Comparison of ENCODE assay signal across 14 cellular contexts in genomic region chr5:149996186-149996890, GRCh38. TPM values are rescaled to one million over a fixed set of nuclear protein-coding genes. Genes with fewer than 3 reads are reported as not detected.
"Had no signal": no experiment of that assay in that cellular context is flagged by ENCODE, and none has a peak within 500 bp of the region (broad histone marks: within the 10 kb centered on the region; RNA-seq: fewer than 3 reads in every experiment).

No MANE protein-coding gene starts in this region.

- H3K27ac ChIP-seq: right lobe of liver had no signal

- DNase-seq: activated CD4-positive, alpha-beta T cell treated with anti-CD3 and anti-CD28 coated beads, Interleukin-2, amount 50 U/mL, for 1 hour; activated T-cell treated with anti-CD3 and anti-CD28 coated beads, Interleukin-2, amount 50 U/mL, for 1 hour; dermis blood vessel endothelial cell; endodermal cell; left cardiac atrium; naive thymus-derived CD8-positive, alpha-beta T cell; right lobe of liver had no signal

- H3K4me3 ChIP-seq: right lobe of liver had no signal

- H3K27ac Mint-ChIP-seq: activated naive CD4-positive, alpha-beta T cell treated with anti-CD3 and anti-CD28 coated beads, Interleukin-2, amount 50 U/mL, for 72 hours; endodermal cell; progenitor cell of endocrine pancreas; stimulated activated memory B cell treated with anti-CD40 and anti-IgM and Interleukin-4, amounts not matched to agents 10 μg/mL and 1 μg/mL and 100 μg/mL, for 72 hours; T-helper 1 cell treated with Interleukin-12 subunit alpha and Interleukin-12 subunit beta and Interleukin-4 antibody, amounts not matched to agents 30 μg/mL and 1 μg/mL, for 36 hours had no signal

- ATAC-seq: activated naive CD4-positive, alpha-beta T cell treated with anti-CD3 and anti-CD28 coated beads, Interleukin-2, amount 50 U/mL, for 72 hours; left cardiac atrium; naive thymus-derived CD8-positive, alpha-beta T cell; right lobe of liver; stimulated activated memory B cell treated with anti-CD40 and anti-IgM and Interleukin-4, amounts not matched to agents 10 μg/mL and 1 μg/mL and 100 μg/mL, for 72 hours had no signal

- H3K9me3 ChIP-seq: right lobe of liver had no signal

- H3K4me3 Mint-ChIP-seq: endodermal cell; naive thymus-derived CD8-positive, alpha-beta T cell; stimulated activated memory B cell treated with anti-CD40 and anti-IgM and Interleukin-4, amounts not matched to agents 10 μg/mL and 1 μg/mL and 100 μg/mL, for 72 hours; T-helper 1 cell treated with Interleukin-12 subunit alpha and Interleukin-12 subunit beta and Interleukin-4 antibody, amounts not matched to agents 30 μg/mL and 1 μg/mL, for 36 hours had no signal

- H3K27me3 ChIP-seq: right lobe of liver had no signal

- H3K27me3 Mint-ChIP-seq: naive thymus-derived CD8-positive, alpha-beta T cell; progenitor cell of endocrine pancreas; stimulated activated memory B cell treated with anti-CD40 and anti-IgM and Interleukin-4, amounts not matched to agents 10 μg/mL and 1 μg/mL and 100 μg/mL, for 72 hours had no signal

RNA-seq across cellular contexts. Expression of gene PDE6A, which starts 51.7 kb away (rescaled TPM):
- total RNA-seq: activated naive CD4-positive, alpha-beta T cell treated with anti-CD3 and anti-CD28 coated beads, Interleukin-2, amount 50 U/mL, for 72 hours; dermis blood vessel endothelial cell; lung microvascular endothelial cell; mononuclear cell; naive thymus-derived CD8-positive, alpha-beta T cell; right lobe of liver; subcutaneous adipose tissue had no signal
- polyA plus RNA-seq: naive thymus-derived CD8-positive, alpha-beta T cell had no signal
